1 cellular context compared by ENCODE assay signal in genomic region chr17:45688353-45688752, GRCh38.
TF ChIP-seq lines count a peak whose summit lies in the region.

No MANE protein-coding gene starts in this region.

TF ChIP-seq in K562, 482 proteins besides CTCF, POLR2A, EP300 and RAD21 (continued from another document):
- TF ChIP-seq USF2 (CRISPR knock-in tag; IDR thresholded peaks at IDR 0.05) (peak; percentile 80), CBFA2T2 (conservative IDR thresholded peaks at IDR 0.05) (peak; percentile 63), RAD51 (IDR thresholded peaks at IDR 0.05; ENCODE audit: borderline replicate concordance, low read depth) (peak; percentile 94), USF1 (CRISPR knock-in tag; IDR thresholded peaks at IDR 0.05) (peak; percentile 76), TFE3 (CRISPR knock-in tag; IDR thresholded peaks at IDR 0.05) (peak; percentile 96), BHLHE40 (IDR thresholded peaks at IDR 0.05; ENCODE audit: low read length) (peak; percentile 66), SPI1 (IDR thresholded peaks at IDR 0.05; ENCODE audit: borderline replicate concordance, low read depth, low read length) (peak; percentile 47; the same call in 1 of the 2 replicates), TOE1 (IDR thresholded peaks at IDR 0.05; ENCODE audit: borderline replicate concordance) (peak; percentile 94), TOE1 (CRISPR knock-in tag; IDR thresholded peaks at IDR 0.05; ENCODE audit: borderline replicate concordance, low read depth) (no peak), ATF4 (CRISPR knock-in tag; IDR thresholded peaks at IDR 0.05) (no peak), ZHX1 (conservative IDR thresholded peaks at IDR 0.05; ENCODE audit: low read length) (no peak), NR2F6 (CRISPR knock-in tag; IDR thresholded peaks at IDR 0.05) (no peak)
